Comparison of ENCODE assay signal across 24 cellular contexts in the genomic region with DNA sequence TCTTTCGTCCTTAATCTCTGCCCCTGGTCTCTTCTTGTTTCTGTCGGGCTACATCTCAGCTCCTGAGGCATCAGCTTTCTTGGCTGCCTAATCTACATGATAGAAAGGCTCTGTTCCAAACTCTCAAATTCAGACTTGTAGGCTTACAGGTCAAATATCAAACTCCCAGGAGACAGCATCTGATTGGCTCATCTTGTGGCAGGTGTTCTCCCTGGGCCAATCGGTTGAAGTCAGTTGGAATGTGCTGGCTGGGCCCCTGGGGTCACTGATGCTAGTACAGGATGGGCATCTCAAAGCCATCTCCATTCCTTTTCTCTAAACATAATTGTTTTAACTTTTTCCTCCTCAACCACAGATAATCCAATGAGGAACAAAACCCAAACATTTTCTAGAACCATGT.
"Had no signal": no experiment of that assay in that cellular context is flagged by ENCODE, and none has a peak within 500 bp of the region (broad histone marks: within the 10 kb centered on the region; RNA-seq: fewer than 3 reads in every experiment).

No MANE protein-coding gene starts in this region.

- H3K4me1 ChIP-seq: left lung, psoas muscle, sigmoid colon, stomach had no signal

- H3K27ac Mint-ChIP-seq: effector memory CD8-positive, alpha-beta T cell; mesothelial cell of epicardium; naive thymus-derived CD4-positive, alpha-beta T cell; nephron; stimulated activated effector memory CD8-positive, alpha-beta T cell treated with anti-CD3 and anti-CD28 coated beads, Interleukin-12 subunit alpha, Interleukin-12 subunit beta, amount 100 ng/mL, for 72 hours; type B pancreatic cell had no signal

- H3K36me3 Mint-ChIP-seq: mesothelial cell of epicardium; naive thymus-derived CD4-positive, alpha-beta T cell; stimulated activated effector memory CD8-positive, alpha-beta T cell treated with anti-CD3 and anti-CD28 coated beads, Interleukin-12 subunit alpha, Interleukin-12 subunit beta, amount 100 ng/mL, for 72 hours; type B pancreatic cell had no signal

- H3K9me3 Mint-ChIP-seq: effector memory CD8-positive, alpha-beta T cell; mesothelial cell of epicardium; nephron; type B pancreatic cell had no signal

- H3K27me3 ChIP-seq: left lung, sigmoid colon, stomach, tibial artery had no signal

- H3K9me3 ChIP-seq: left lung, psoas muscle, sigmoid colon, stomach, tibial artery had no signal

- H3K4me3 ChIP-seq: left lung, psoas muscle, sigmoid colon, stomach, tibial artery had no signal

- H3K27me3 Mint-ChIP-seq: effector memory CD8-positive, alpha-beta T cell; naive thymus-derived CD4-positive, alpha-beta T cell; type B pancreatic cell had no signal

- H3K27ac ChIP-seq: left lung, psoas muscle, sigmoid colon, stomach, tibial artery had no signal

- H3K36me3 ChIP-seq: left lung, sigmoid colon, stomach, tibial artery had no signal

- ATAC-seq: effector memory CD8-positive, alpha-beta T cell; left cardiac atrium; left lung; naive thymus-derived CD4-positive, alpha-beta T cell; psoas muscle; right cardiac atrium; stimulated activated effector memory CD8-positive, alpha-beta T cell treated with anti-CD3 and anti-CD28 coated beads, Interleukin-12 subunit alpha, Interleukin-12 subunit beta, amount 100 ng/mL, for 72 hours had no signal

- H3K4me1 Mint-ChIP-seq: mesothelial cell of epicardium; naive thymus-derived CD4-positive, alpha-beta T cell; nephron; stimulated activated effector memory CD8-positive, alpha-beta T cell treated with anti-CD3 and anti-CD28 coated beads, Interleukin-12 subunit alpha, Interleukin-12 subunit beta, amount 100 ng/mL, for 72 hours had no signal

- DNase-seq: cerebellar nuclear complex; cortex of kidney; effector memory CD8-positive, alpha-beta T cell; erythroblast; hypothalamus; left cardiac atrium; left lung; mesenchymal stem cell; naive thymus-derived CD4-positive, alpha-beta T cell; nucleus accumbens; psoas muscle; right cardiac atrium; sigmoid colon; stimulated activated CD4-positive, alpha-beta T cell treated with anti-CD3 and anti-CD28 coated beads, Interleukin-2, amount 100 ng/mL, for 24 hours; stimulated activated CD4-positive, alpha-beta T cell treated with anti-CD3 and anti-CD28 coated beads, Interleukin-4, amount 100 ng/mL, for 24 hours; stimulated activated naive CD4-positive, alpha-beta T cell treated with Interleukin-2 at 50 U/mL for 16 hours; stomach; tibial artery had no signal

- H3K4me3 Mint-ChIP-seq: effector memory CD8-positive, alpha-beta T cell; mesothelial cell of epicardium; naive thymus-derived CD4-positive, alpha-beta T cell; nephron; stimulated activated effector memory CD8-positive, alpha-beta T cell treated with anti-CD3 and anti-CD28 coated beads, Interleukin-12 subunit alpha, Interleukin-12 subunit beta, amount 100 ng/mL, for 72 hours; type B pancreatic cell had no signal

- FAIRE-seq: endometrium, frontal cortex had no signal
